Comparison of ENCODE assay signal across 8 cellular contexts in the genomic region with DNA sequence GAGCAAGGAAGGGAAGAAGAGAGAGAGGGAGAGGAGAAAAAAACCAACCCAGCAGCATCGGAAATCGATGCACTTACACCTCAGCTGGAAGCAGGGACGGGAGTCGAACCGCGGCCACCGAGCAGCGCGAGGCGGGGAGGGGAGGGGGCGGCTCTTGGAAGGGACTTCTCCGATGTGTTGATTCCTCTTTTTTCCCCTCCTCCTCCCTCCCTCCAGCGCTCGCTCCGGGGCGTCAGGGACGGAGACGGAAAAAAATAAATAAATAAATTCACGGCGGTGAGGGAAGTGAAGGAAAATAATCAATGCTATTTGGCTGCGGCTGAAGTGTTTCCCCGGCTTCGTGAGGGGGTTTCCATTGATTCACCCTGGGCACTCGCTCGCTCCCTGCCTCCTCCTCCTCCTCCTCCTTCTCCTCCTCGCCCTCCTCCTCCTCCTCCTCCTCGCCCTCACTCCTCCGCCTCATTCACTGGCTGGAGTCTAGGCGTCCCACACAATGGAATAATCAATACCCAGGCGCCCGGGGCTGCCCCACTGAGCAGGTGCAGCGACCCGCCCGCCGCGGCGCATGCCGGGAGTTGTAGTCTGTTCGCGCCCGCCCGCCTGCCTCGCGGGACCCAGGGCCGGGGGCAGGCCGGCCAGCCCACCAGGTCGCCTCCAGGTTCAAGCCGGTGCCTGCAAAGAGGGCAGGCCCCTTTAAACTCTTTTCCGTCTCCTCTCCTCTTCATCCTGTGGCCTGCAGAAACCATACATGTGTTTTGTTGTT. TPM values are rescaled to one million over a fixed set of nuclear protein-coding genes. Genes with fewer than 3 reads are reported as not detected.
A peak's percentile ranks its signal among the peaks of the same experiment; 100 is the strongest.
DNase-seq lines count a peak whose midpoint lies in the region; ATAC-seq and TF ChIP-seq lines count a peak whose summit lies in the region.

A gene (minus strand): TSS at position 500 of the 763 bp plus-strand sequence. CDS start 16,440 bp downstream, outside the sequence.

- H3K4me1 ChIP-seq in neuron (ENCODE audit: insufficient read depth, low read length) (peaks cover 29% of the 10 kb centered on the region), stomach (peaks cover 14 to 30% (median 26%) of the 10 kb centered on the region in 4 donors)

- H3K4me3 Mint-ChIP-seq in activated T-helper 17 cell treated with anti-CD3 and anti-CD28 coated beads, Interleukin-2, amount 50 U/mL, for 72 hours, result no peak within 1 kb of the TSS

- no peaks in the 10 kb centered on the region for H3K27me3 Mint-ChIP-seq in activated T-helper 17 cell treated with anti-CD3 and anti-CD28 coated beads, Interleukin-2, amount 50 U/mL, for 72 hours

- H3K9me3 ChIP-seq in neuron (ENCODE audit: low read length), result no peaks in the 10 kb centered on the region
- no peaks in the 10 kb centered on the region for H3K9me3 ChIP-seq in stomach

- intact Hi-C loops in stomach (cut with DNase I; ENCODE audit: low total_unique reads), result no loop called here

- 0 to 1% (median 1%) methylated on average over 43 to 49 of the region's 49 CpGs for WGBS in stomach, 5 donors

- no peak for TF ChIP-seq POLR2A in stomach (IDR thresholded peaks at IDR 0.05)

- no peak for TF ChIP-seq EP300 in stomach (IDR thresholded peaks at IDR 0.05)

- H3K4me3 ChIP-seq in neuron (ENCODE audit: low read length) (peak within 1 kb of the TSS; percentile 75), stomach (peak within 1 kb of the TSS; percentile 60 to 80 (median 70))

- H3K36me3 Mint-ChIP-seq in activated T-helper 17 cell treated with anti-CD3 and anti-CD28 coated beads, Interleukin-2, amount 50 U/mL, for 72 hours (ENCODE audit: low read depth), result no peaks in the 10 kb centered on the region

- peak; percentile 50 for ATAC-seq in GM21737 (IDR thresholded peaks at IDR 0.05; ENCODE audit: unreplicated experiment)
- ATAC-seq in activated T-helper 17 cell treated with anti-CD3 and anti-CD28 coated beads, Interleukin-2, amount 50 U/mL, for 72 hours (replicated peaks), result peak; percentile 76

- DNase-seq in DMS 273 (lab: John Stamatoyannopoulos, UW; ENCODE audit: unreplicated experiment), result peak; percentile 90
- DNase-seq in LoVo (ENCODE audit: low spot score), result peak; percentile 92
- peak; percentile 37 for DNase-seq in RPMI7951 (ENCODE audit: low read depth)
- DNase-seq in foreskin melanocyte, result peak; percentile 42
- DNase-seq in stomach, result peak; percentile 87

- H3K27ac ChIP-seq in stomach, result peak within 1 kb of the TSS; percentile 22 to 74 (median 60)

- no peak within 1 kb of the TSS for H3K27ac Mint-ChIP-seq in activated T-helper 17 cell treated with anti-CD3 and anti-CD28 coated beads, Interleukin-2, amount 50 U/mL, for 72 hours

- H3K27me3 ChIP-seq in neuron (ENCODE audit: insufficient read depth, low read length) (no peaks in the 10 kb centered on the region), stomach (peaks cover 0 to 13% (median 0%) of the 10 kb centered on the region in 3 donors)

- TF ChIP-seq CTCF in stomach (IDR thresholded peaks at IDR 0.05), result no peak

- peak within 1 kb of the TSS; percentile 88 for H2AFZ ChIP-seq in neuron (ENCODE audit: low read depth, low read length)

- no peaks in the 10 kb centered on the region for H3K9me3 Mint-ChIP-seq in activated T-helper 17 cell treated with anti-CD3 and anti-CD28 coated beads, Interleukin-2, amount 50 U/mL, for 72 hours

- H3K4me1 Mint-ChIP-seq in activated T-helper 17 cell treated with anti-CD3 and anti-CD28 coated beads, Interleukin-2, amount 50 U/mL, for 72 hours, result peaks cover 11% of the 10 kb centered on the region

- H3K36me3 ChIP-seq in neuron (ENCODE audit: insufficient read depth, low read length), result no peaks in the 10 kb centered on the region
- H3K36me3 ChIP-seq in stomach, result no peaks in the 10 kb centered on the region

RNA-seq across cellular contexts. Expression of the gene that starts here (rescaled TPM):
- total RNA-seq in RPMI7951 (2014; rRNA removed; shearing (Covaris generic)), result not detected in 2 replicates
- total RNA-seq in activated T-helper 17 cell treated with anti-CD3 and anti-CD28 coated beads, Interleukin-2, amount 50 U/mL, for 72 hours, result 1 to 10 TPM; 2.1 to 2.3 TPM
- total RNA-seq in stomach, result 1 to 10 TPM in 1 of 5 donors, under 1 TPM in 4; under 0.01 to 2.9 (median 0.43) TPM
- polyA plus RNA-seq in stomach, result 1 to 10 TPM in 1 of 3 donors, under 1 TPM in 1, not detected in 1; 0.68 to 1.1 TPM

Comparison
In these comparisons a context has a peak if more than half of its experiments do, and no peak if none do; other contexts are left out.
1. Peak in every context shown above with its lines: DNase-seq, ATAC-seq, H3K4me3 ChIP-seq and H3K27ac ChIP-seq.
2. Peak in DNase-seq in RPMI7951; RNA of the gene not detected or under 1 TPM.
3. DNase-seq: peak in every context shown above with its lines; median percentile 92 in LoVo; 90 in DMS 273; 87 in stomach; 42 in foreskin melanocyte; 37 in RPMI7951.